ENCODE assay signal across 7 cellular contexts in the genomic region with DNA sequence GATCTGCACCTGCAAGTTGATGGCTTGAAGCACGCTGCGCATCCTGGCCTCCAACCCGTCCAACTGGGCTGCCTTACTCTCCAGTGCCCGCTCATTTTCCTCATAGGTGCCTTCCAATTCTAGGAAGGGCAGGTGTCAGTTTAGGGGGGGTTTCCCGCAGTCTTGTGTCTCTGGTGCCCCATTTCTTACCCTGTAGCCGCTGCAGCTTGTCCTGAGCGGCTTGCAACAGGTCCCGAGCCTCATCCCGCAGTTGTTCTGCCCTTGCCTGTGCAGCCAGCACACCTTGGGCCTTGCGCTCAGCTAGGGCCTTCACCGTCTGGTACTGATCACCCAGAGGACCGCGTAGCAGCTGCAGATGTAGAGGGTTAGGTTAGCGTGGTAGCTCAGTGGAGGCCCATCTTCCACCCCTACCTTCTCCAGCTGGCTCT. TPM values are rescaled to one million over a fixed set of nuclear protein-coding genes. Genes with fewer than 3 reads are reported as not detected.
DNase-seq lines count a peak whose midpoint lies in the region; ATAC-seq and TF ChIP-seq lines count a peak whose summit lies in the region.

No MANE protein-coding gene starts in this region.

- peaks cover 13% of the 10 kb centered on the region for H3K4me1 Mint-ChIP-seq in HFFc6 (ENCODE audit: low read depth)
- H3K4me1 Mint-ChIP-seq in activated CD4-positive, alpha-beta memory T cell treated with anti-CD3 and anti-CD28 coated beads for 36 hours (ENCODE audit: low read depth): peaks cover 16% of the 10 kb centered on the region
- H3K4me1 Mint-ChIP-seq in stimulated activated memory B cell treated with anti-CD40 and anti-IgM and Interleukin-4, amounts not matched to agents 10 μg/mL and 1 μg/mL and 100 μg/mL, for 72 hours: peaks cover 16% of the 10 kb centered on the region

- DNase-seq in HFFc6 (no peak), foreskin keratinocyte (no peak), SK-N-DZ (ENCODE audit: low spot score) (no peak)
- DNase-seq in activated CD4-positive, alpha-beta memory T cell treated with anti-CD3 and anti-CD28 coated beads for 36 hours: no peak

- H3K9ac ChIP-seq in iPS-15b (ENCODE audit: low read depth, low read length): peak overlapping the region; percentile 85

- no peak overlapping the region for H3K27ac ChIP-seq in foreskin keratinocyte

- H3K4me3 Mint-ChIP-seq in HFFc6: no peak overlapping the region
- peak overlapping the region; percentile 85 for H3K4me3 Mint-ChIP-seq in activated CD4-positive, alpha-beta memory T cell treated with anti-CD3 and anti-CD28 coated beads for 36 hours
- peak overlapping the region; percentile 81 for H3K4me3 Mint-ChIP-seq in stimulated activated memory B cell treated with anti-CD40 and anti-IgM and Interleukin-4, amounts not matched to agents 10 μg/mL and 1 μg/mL and 100 μg/mL, for 72 hours

- peaks cover 6% of the 10 kb centered on the region for H3K27me3 Mint-ChIP-seq in HFFc6 (ENCODE audit: insufficient read depth)
- no peaks in the 10 kb centered on the region for H3K27me3 Mint-ChIP-seq in activated CD4-positive, alpha-beta memory T cell treated with anti-CD3 and anti-CD28 coated beads for 36 hours
- H3K27me3 Mint-ChIP-seq in stimulated activated memory B cell treated with anti-CD40 and anti-IgM and Interleukin-4, amounts not matched to agents 10 μg/mL and 1 μg/mL and 100 μg/mL, for 72 hours: no peaks in the 10 kb centered on the region

- intact Hi-C loops in activated CD4-positive, alpha-beta memory T cell treated with anti-CD3 and anti-CD28 coated beads for 36 hours (cut with micrococcal nuclease): loop anchor here (2.0 to 5.0 kb wide), 2 partner anchors 16 to 46 kb away; a partner anchor contains a TSS

- H3K9me3 ChIP-seq in iPS-15b (ENCODE audit: control insufficient read depth, insufficient read depth, low read length): no peaks in the 10 kb centered on the region

- CTCF ChIA-PET in activated CD4-positive, alpha-beta memory T cell treated with anti-CD3 and anti-CD28 coated beads for 36 hours (lab: Charles Lee): interaction anchor here (1.5 to 2.3 kb wide), 4 partner anchors 27 to 114 kb away, joined by 3 to 14 read pairs (median 6); a partner anchor contains a TSS

- TF ChIP-seq CTCF in HFFc6 (IDR thresholded peaks at IDR 0.05) (no peak), foreskin keratinocyte (conservative IDR thresholded peaks at IDR 0.05) (no peak)

- H3K4me1 ChIP-seq in iPS-15b (ENCODE audit: control insufficient read depth, insufficient read depth, low read length) (peaks cover 5% of the 10 kb centered on the region), foreskin keratinocyte (no peaks in the 10 kb centered on the region)

- peak overlapping the region; percentile 37 for H3K4me3 ChIP-seq in iPS-15b (ENCODE audit: low read depth, low read length)

- no peaks in the 10 kb centered on the region for H3K9me3 Mint-ChIP-seq in HFFc6
- no peaks in the 10 kb centered on the region for H3K9me3 Mint-ChIP-seq in activated CD4-positive, alpha-beta memory T cell treated with anti-CD3 and anti-CD28 coated beads for 36 hours
- no peaks in the 10 kb centered on the region for H3K9me3 Mint-ChIP-seq in stimulated activated memory B cell treated with anti-CD40 and anti-IgM and Interleukin-4, amounts not matched to agents 10 μg/mL and 1 μg/mL and 100 μg/mL, for 72 hours

- H3K27ac Mint-ChIP-seq in HFFc6: peak overlapping the region; percentile 58
- H3K27ac Mint-ChIP-seq in activated CD4-positive, alpha-beta memory T cell treated with anti-CD3 and anti-CD28 coated beads for 36 hours: peak overlapping the region; percentile 76
- peak overlapping the region; percentile 86 for H3K27ac Mint-ChIP-seq in stimulated activated memory B cell treated with anti-CD40 and anti-IgM and Interleukin-4, amounts not matched to agents 10 μg/mL and 1 μg/mL and 100 μg/mL, for 72 hours

- POLR2A ChIA-PET in activated CD4-positive, alpha-beta memory T cell treated with anti-CD3 and anti-CD28 coated beads for 36 hours (lab: Charles Lee): interaction anchor here (0.7 to 2.8 kb wide), 4 partner anchors 10 to 99 kb away, joined by 3 to 20 read pairs (median 4); a partner anchor contains a TSS

- H3K36me3 Mint-ChIP-seq in HFFc6 (ENCODE audit: low read depth): peaks cover 13% of the 10 kb centered on the region
- H3K36me3 Mint-ChIP-seq in activated CD4-positive, alpha-beta memory T cell treated with anti-CD3 and anti-CD28 coated beads for 36 hours: peaks cover 14% of the 10 kb centered on the region
- peaks cover 22% of the 10 kb centered on the region for H3K36me3 Mint-ChIP-seq in stimulated activated memory B cell treated with anti-CD40 and anti-IgM and Interleukin-4, amounts not matched to agents 10 μg/mL and 1 μg/mL and 100 μg/mL, for 72 hours

- no peak for ATAC-seq in stimulated activated memory B cell treated with anti-CD40 and anti-IgM and Interleukin-4, amounts not matched to agents 10 μg/mL and 1 μg/mL and 100 μg/mL, for 72 hours
- ATAC-seq in GM21723 (IDR thresholded peaks at IDR 0.05; ENCODE audit: unreplicated experiment) (no peak), foreskin keratinocyte (no peak)

- H3K36me3 ChIP-seq in iPS-15b (ENCODE audit: control insufficient read depth, insufficient read depth, low read length): peaks cover 59% of the 10 kb centered on the region

- H3K27me3 ChIP-seq in iPS-15b (ENCODE audit: control insufficient read depth, insufficient read depth, low read length) (no peaks in the 10 kb centered on the region), foreskin keratinocyte (no peaks in the 10 kb centered on the region)

RNA-seq across cellular contexts. Expression of a gene that starts 0.6 kb away (rescaled TPM):
- 10 to 100 TPM; 35.2 to 49.2 (median 42.6) TPM for total RNA-seq in HFFc6 (2021; fragmentation: NEBNext Ultra II Directional; extraction: Animal tissue kit (Norgen Biotek cat#: 25700))
- total RNA-seq in activated CD4-positive, alpha-beta memory T cell treated with anti-CD3 and anti-CD28 coated beads for 36 hours: 10 to 100 TPM; 44.1 to 45.3 TPM
- total RNA-seq in foreskin keratinocyte: 28.5 and 29.6 TPM in 2 replicates
- polyA plus RNA-seq in foreskin keratinocyte: 13.7 and 14.4 TPM in 2 replicates
- polyA plus RNA-seq in SK-N-DZ (2014; cell fraction: cytosol; rRNA removed): 41.5 and 49.9 TPM in 2 replicates
- polyA plus RNA-seq in SK-N-DZ (2014; cell fraction: nucleus; rRNA removed): 111 and 126 TPM in 2 replicates

RNA-seq across cellular contexts. Expression of a gene that starts 11.6 kb away (rescaled TPM):
- 100 to 1,000 TPM; 432 to 518 (median 449) TPM for total RNA-seq in HFFc6 (2021; fragmentation: NEBNext Ultra II Directional; extraction: Animal tissue kit (Norgen Biotek cat#: 25700))
- total RNA-seq in activated CD4-positive, alpha-beta memory T cell treated with anti-CD3 and anti-CD28 coated beads for 36 hours: not detected
- 120 and 153 TPM in 2 replicates for total RNA-seq in foreskin keratinocyte
- 97.2 and 133 TPM in 2 replicates for polyA plus RNA-seq in foreskin keratinocyte
- polyA plus RNA-seq in SK-N-DZ (2014; cell fraction: cytosol; rRNA removed): 11.8 and 20.8 TPM in 2 replicates
- 98.1 and 192 TPM in 2 replicates for polyA plus RNA-seq in SK-N-DZ (2014; cell fraction: nucleus; rRNA removed)

RNA-seq across cellular contexts. Expression of a gene that starts 16.7 kb away (rescaled TPM):
- 100 to 1,000 TPM; 183 to 263 (median 237) TPM for total RNA-seq in HFFc6 (2021; fragmentation: NEBNext Ultra II Directional; extraction: Animal tissue kit (Norgen Biotek cat#: 25700))
- 100 to 1,000 TPM; 249 to 286 TPM for total RNA-seq in activated CD4-positive, alpha-beta memory T cell treated with anti-CD3 and anti-CD28 coated beads for 36 hours
- 213 and 224 TPM in 2 replicates for total RNA-seq in foreskin keratinocyte
- 156 and 159 TPM in 2 replicates for polyA plus RNA-seq in foreskin keratinocyte
- polyA plus RNA-seq in SK-N-DZ (2014; cell fraction: cytosol; rRNA removed): 163 and 177 TPM in 2 replicates
- 347 and 470 TPM in 2 replicates for polyA plus RNA-seq in SK-N-DZ (2014; cell fraction: nucleus; rRNA removed)

RNA-seq across cellular contexts. Expression of a gene that starts 27.4 kb away (rescaled TPM):
- total RNA-seq in HFFc6 (2021; fragmentation: NEBNext Ultra II Directional; extraction: Animal tissue kit (Norgen Biotek cat#: 25700)): 100 to 1,000 TPM in 2 of 6 experiments, 10 to 100 TPM in 4; 88.7 to 106 (median 94.6) TPM
- total RNA-seq in activated CD4-positive, alpha-beta memory T cell treated with anti-CD3 and anti-CD28 coated beads for 36 hours: 100 to 1,000 TPM; 124 to 128 TPM
- total RNA-seq in foreskin keratinocyte: 61.3 and 64.9 TPM in 2 replicates
- polyA plus RNA-seq in foreskin keratinocyte: 28.7 and 34.7 TPM in 2 replicates
- 61.9 and 84.1 TPM in 2 replicates for polyA plus RNA-seq in SK-N-DZ (2014; cell fraction: cytosol; rRNA removed)
- 195 and 210 TPM in 2 replicates for polyA plus RNA-seq in SK-N-DZ (2014; cell fraction: nucleus; rRNA removed)

RNA-seq across cellular contexts. Expression of a gene that starts 44.9 kb away (rescaled TPM):
- total RNA-seq in HFFc6 (2021; fragmentation: NEBNext Ultra II Directional; extraction: Animal tissue kit (Norgen Biotek cat#: 25700)): 10 to 100 TPM; 20.0 to 23.7 (median 21.9) TPM
- 10 to 100 TPM; 18.8 to 19.7 TPM for total RNA-seq in activated CD4-positive, alpha-beta memory T cell treated with anti-CD3 and anti-CD28 coated beads for 36 hours
- total RNA-seq in foreskin keratinocyte: 24.9 and 26.7 TPM in 2 replicates
- polyA plus RNA-seq in foreskin keratinocyte: 32.1 and 32.9 TPM in 2 replicates
- polyA plus RNA-seq in SK-N-DZ (2014; cell fraction: cytosol; rRNA removed): 34.0 and 40.4 TPM in 2 replicates
- 18.2 and 22.4 TPM in 2 replicates for polyA plus RNA-seq in SK-N-DZ (2014; cell fraction: nucleus; rRNA removed)

Comparison
In these comparisons a context has a peak if more than half of its experiments do, and no peak if none do; other contexts are left out.
1. RNA of a gene that starts 11.6 kb away (total RNA-seq): 432 to 518 TPM in HFFc6 and 120 to 153 TPM in foreskin keratinocyte; not detected in activated CD4-positive, alpha-beta memory T cell treated with anti-CD3 and anti-CD28 coated beads for 36 hours; every median in the first group is over 100 times any median in the second.
2. Peak in every context shown above with its lines, with median percentiles within 50 percentile points of each other: H3K27ac Mint-ChIP-seq.